Comparison of ENCODE assay signal across 8 cellular contexts in genomic region chr12:75814856-75815754, GRCh38.
A peak's percentile ranks its signal among the peaks of the same experiment; 100 is the strongest.
DNase-seq lines count a peak whose midpoint lies in the region; ATAC-seq, FAIRE-seq and TF ChIP-seq lines count a peak whose summit lies in the region.

No MANE protein-coding gene starts in this region.

- H3K27ac ChIP-seq in ACC112 (ENCODE audit: low read depth, low read length) (peak overlapping the region; percentile 96), esophagus squamous epithelium (peak overlapping the region in 2 of 4 donors; percentile 5 to 34)

- CTCF ChIA-PET in activated naive CD4-positive, alpha-beta T cell treated with anti-CD3 and anti-CD28 coated beads for 36 hours (lab: Charles Lee), result interaction anchor here (1.0 to 1.7 kb wide), 3 partner anchors 12 to 222 kb away, joined by 3 to 5 read pairs (median 3); no protein-coding TSS in a partner anchor

- H3K36me3 Mint-ChIP-seq in natural killer cell, result no peaks in the 10 kb centered on the region
- no peaks in the 10 kb centered on the region for H3K36me3 Mint-ChIP-seq in activated naive CD4-positive, alpha-beta T cell treated with anti-CD3 and anti-CD28 coated beads for 36 hours (ENCODE audit: low read depth)

- TF ChIP-seq CTCF in natural killer cell (IDR thresholded peaks at IDR 0.05) (no peak), esophagus squamous epithelium (IDR thresholded peaks at IDR 0.05) (no peak)

- no peak overlapping the region for H3K4me3 Mint-ChIP-seq in natural killer cell
- no peak overlapping the region for H3K4me3 Mint-ChIP-seq in activated naive CD4-positive, alpha-beta T cell treated with anti-CD3 and anti-CD28 coated beads for 36 hours

- intact Hi-C loops in natural killer cell (cut with micrococcal nuclease) (no loop called here), esophagus squamous epithelium (cut with DNase I) (no loop called here)
- intact Hi-C loops in activated naive CD4-positive, alpha-beta T cell treated with anti-CD3 and anti-CD28 coated beads for 36 hours (cut with micrococcal nuclease), result loop anchor here (10.0 kb wide), 1 partner anchor 290 kb away; no protein-coding TSS in a partner anchor

- peak overlapping the region; percentile 19 for H2AFZ ChIP-seq in ACC112 (ENCODE audit: low read length, unreplicated experiment)

- no peaks in the 10 kb centered on the region for H3K27me3 ChIP-seq in ACC112 (ENCODE audit: insufficient read depth, low read length)
- H3K27me3 ChIP-seq in esophagus squamous epithelium, result no peaks in the 10 kb centered on the region

- H3K4me3 ChIP-seq in ACC112 (ENCODE audit: low read depth, low read length) (peak overlapping the region; percentile 23; the same call in 1 of the 2 replicates), esophagus squamous epithelium (no peak overlapping the region)

- peak; percentile 80 for DNase-seq in NCI-H2227 (lab: John Stamatoyannopoulos, UW; ENCODE audit: unreplicated experiment)
- DNase-seq in natural killer cell, result no peak
- DNase-seq in DMS79 treated with DMSO at 0.1 percent for 48 hours (lab: John Stamatoyannopoulos, UW), result no peak
- no peak for DNase-seq in activated naive CD4-positive, alpha-beta T cell treated with anti-CD3 and anti-CD28 coated beads for 36 hours
- DNase-seq in esophagus squamous epithelium (lab: John Stamatoyannopoulos, UW), result no peak

- H3K36me3 ChIP-seq in ACC112 (ENCODE audit: insufficient read depth, low read length) (no peaks in the 10 kb centered on the region), esophagus squamous epithelium (no peaks in the 10 kb centered on the region)

- no peaks in the 10 kb centered on the region for H3K9me3 Mint-ChIP-seq in natural killer cell
- H3K9me3 Mint-ChIP-seq in activated naive CD4-positive, alpha-beta T cell treated with anti-CD3 and anti-CD28 coated beads for 36 hours, result no peaks in the 10 kb centered on the region

- no peaks in the 10 kb centered on the region for H3K79me2 ChIP-seq in ACC112 (ENCODE audit: control insufficient read depth, insufficient read depth, low read length, unreplicated experiment)

- ATAC-seq in GM18867 (IDR thresholded peaks at IDR 0.05; ENCODE audit: unreplicated experiment) (peak; percentile 40), natural killer cell (peak in 2 of 3 donors; percentile 32 to 69)

- H3K4me1 Mint-ChIP-seq in natural killer cell, result no peaks in the 10 kb centered on the region
- no peaks in the 10 kb centered on the region for H3K4me1 Mint-ChIP-seq in activated naive CD4-positive, alpha-beta T cell treated with anti-CD3 and anti-CD28 coated beads for 36 hours (ENCODE audit: low read depth)

- FAIRE-seq in endometrium (lab: Jason Lieb, UNC), result peak; percentile 85

- 27 to 29% methylated on average over 6 of the region's 6 CpGs for WGBS in esophagus squamous epithelium, 2 donors

- H3K9me3 ChIP-seq in esophagus squamous epithelium, result no peaks in the 10 kb centered on the region

- H3K27ac Mint-ChIP-seq in natural killer cell, result peak overlapping the region in 1 of 2 donors; percentile 28
- H3K27ac Mint-ChIP-seq in activated naive CD4-positive, alpha-beta T cell treated with anti-CD3 and anti-CD28 coated beads for 36 hours, result no peak overlapping the region

- no peak for TF ChIP-seq POLR2A in esophagus squamous epithelium (IDR thresholded peaks at IDR 0.05)

- peaks cover 60% of the 10 kb centered on the region for H3K4me1 ChIP-seq in ACC112 (ENCODE audit: control insufficient read depth, insufficient read depth, low read length, unreplicated experiment)
- H3K4me1 ChIP-seq in esophagus squamous epithelium, result peaks cover 0 to 31% (median 12%) of the 10 kb centered on the region in 3 donors

- H3K27me3 Mint-ChIP-seq in natural killer cell (ENCODE audit: low read depth in 2 of 2), result peaks cover 9 to 12% of the 10 kb centered on the region in 2 donors
- no peaks in the 10 kb centered on the region for H3K27me3 Mint-ChIP-seq in activated naive CD4-positive, alpha-beta T cell treated with anti-CD3 and anti-CD28 coated beads for 36 hours (ENCODE audit: low read depth)
